9 cellular contexts compared by ENCODE assay signal in the genomic region with DNA sequence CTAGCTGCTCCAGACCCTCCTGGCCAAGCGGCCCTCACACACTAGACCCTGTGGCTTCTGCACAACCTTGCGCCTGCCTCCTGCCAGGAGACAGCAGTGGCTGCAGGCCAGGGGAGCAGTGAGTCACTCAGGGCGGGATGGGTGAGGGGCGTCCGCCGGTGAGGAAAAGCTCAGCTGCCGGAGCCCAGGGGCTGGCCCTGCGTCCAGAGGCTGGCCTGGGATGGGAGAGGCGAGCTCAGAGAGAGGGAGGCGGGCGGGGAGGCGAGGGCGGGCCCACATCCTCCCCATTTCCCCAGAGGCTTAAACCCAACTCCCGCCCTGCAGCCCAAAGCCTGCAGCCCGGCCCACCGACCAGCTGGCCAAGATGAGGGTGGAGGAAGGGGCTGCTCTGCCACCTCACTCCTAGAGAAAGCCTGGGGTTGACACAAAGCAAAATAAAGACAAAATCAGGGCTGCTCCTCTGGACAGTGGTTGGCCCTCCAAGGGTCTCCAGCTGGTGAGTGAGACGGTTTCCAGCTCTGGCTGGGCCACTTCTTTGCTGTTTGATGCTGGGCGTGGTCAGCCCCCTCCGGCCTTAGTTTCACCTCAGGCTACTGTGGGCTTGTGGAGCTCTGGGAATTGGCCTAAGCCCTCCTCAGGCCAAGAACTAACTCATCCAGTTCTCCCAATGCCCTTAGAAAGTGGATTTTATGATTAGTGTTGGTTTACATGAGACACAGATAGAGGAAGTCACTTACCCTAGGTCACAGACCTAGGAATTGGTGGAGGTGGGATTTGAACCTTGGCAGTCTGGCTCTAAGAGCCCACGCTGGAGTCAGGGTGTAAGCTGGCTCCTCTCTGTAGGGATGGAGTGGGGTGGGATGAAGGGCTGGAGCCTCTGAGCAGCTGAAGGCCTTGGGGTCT. TPM values are rescaled to one million over a fixed set of nuclear protein-coding genes. Genes with fewer than 3 reads are reported as not detected.
A peak's percentile ranks its signal among the peaks of the same experiment; 100 is the strongest.
DNase-seq lines count a peak whose midpoint lies in the region; ATAC-seq, FAIRE-seq and TF ChIP-seq lines count a peak whose summit lies in the region.
"Had no signal": no experiment of that assay in that cellular context is flagged by ENCODE, and none has a peak within 500 bp of the region (broad histone marks: within the 10 kb centered on the region; RNA-seq: fewer than 3 reads in every experiment).

No MANE protein-coding gene starts in this region.

- peak overlapping the region; percentile 66; the same call in 1 of the 2 replicates for H4K91ac ChIP-seq in IMR-90 (ENCODE audit: insufficient read depth, low read depth, low read length)

- peak overlapping the region; percentile 55 for H2BK120ac ChIP-seq in IMR-90 (ENCODE audit: low read depth, low read length)

- H3K4me1 ChIP-seq in IMR-90 (ENCODE audit: control insufficient read depth, insufficient read depth, low read length), result peaks cover 32% of the 10 kb centered on the region

- no peak for FAIRE-seq in D721Med (lab: Jason Lieb, UNC)

- CTCF ChIA-PET in BJ (lab: Yijun Ruan, JAX), result interaction anchor here (1.4 kb wide), 1 partner anchor 18 kb away, joined by 3 read pairs; no protein-coding TSS in a partner anchor
- CTCF ChIA-PET in IMR-90 (lab: Yijun Ruan, JAX), result interaction anchor here (1.3 kb wide), 1 partner anchor 69 kb away, joined by 6 read pairs; no protein-coding TSS in a partner anchor

- no peak for TF ChIP-seq RAD21 in IMR-90 (IDR thresholded peaks at IDR 0.05; ENCODE audit: low read length)

- H3K4me3 ChIP-seq in BJ (ENCODE audit: low read depth, low read length) (no peak overlapping the region), IMR-90 (ENCODE audit: insufficient read depth, low read depth, low read length) (no peak overlapping the region)

- TF ChIP-seq CTCF in BJ (IDR thresholded peaks at IDR 0.05; ENCODE audit: insufficient read depth, low read depth, low read length) (no peak), IMR-90 (conservative IDR thresholded peaks at IDR 0.05; ENCODE audit: low read depth, low read length) (no peak), D721Med (IDR thresholded peaks at IDR 0.05; ENCODE audit: insufficient read depth, missing control alignments) (no peak)

- peak overlapping the region; percentile 40; the same call in 1 of the 2 replicates for H4K5ac ChIP-seq in IMR-90 (ENCODE audit: low read depth, low read length)

- 0 out of 2 replicates have a peak, but pooled peaks cover 3% of the 10 kb centered on the region for H4K20me1 ChIP-seq in IMR-90 (ENCODE audit: insufficient read depth, low read length)

- no TSS peak for BruUV-seq in IMR-90 (replicated peaks; lab: Mats Ljungman, UMichigan)

- WGBS in IMR-90 (ENCODE audit: extremely low coverage in 2 of 2, insufficient read length in 1 of 2), 2 experiments, result 67% methylated on average over 1 of the region's 20 CpGs; no CpG with 5 or more reads in 1 of the 2 experiments

- peak overlapping the region; percentile 14; the same call in 1 of the 2 replicates for H2BK20ac ChIP-seq in IMR-90 (ENCODE audit: low read depth, low read length)

- no peaks in the 10 kb centered on the region for H3K9me3 ChIP-seq in IMR-90 (ENCODE audit: control insufficient read depth, insufficient read depth, low read length)

- H2BK5ac ChIP-seq in IMR-90 (ENCODE audit: low read depth, low read length, poor library complexity, severe bottlenecking), result peak overlapping the region; percentile 2

- H4K8ac ChIP-seq in IMR-90 (ENCODE audit: low read depth in 2 of 2, low read length in 2 of 2), result peak overlapping the region; percentile 27 to 51; a peak in 2 of 4 replicates

- peak overlapping the region; percentile 38 for H3K27ac ChIP-seq in IMR-90 (ENCODE audit: insufficient read depth, low read length)
- H3K27ac ChIP-seq: HL-60 had no signal

- ATAC-seq in GM19455 (IDR thresholded peaks at IDR 0.05; ENCODE audit: unreplicated experiment) (peak; percentile 44), IMR-90 (ENCODE audit: low read depth) (peak; percentile 84), GM18873 (IDR thresholded peaks at IDR 0.05; ENCODE audit: low FRiP score, unreplicated experiment) (no peak)

- H3K36me3 ChIP-seq in BJ (ENCODE audit: control insufficient read depth, insufficient read depth, low read length) (no peaks in the 10 kb centered on the region), IMR-90 (ENCODE audit: control insufficient read depth, insufficient read depth, low read length) (no peaks in the 10 kb centered on the region)

- H2BK15ac ChIP-seq in IMR-90 (ENCODE audit: low read depth, low read length), result no peak overlapping the region

- no peak overlapping the region for H3K23ac ChIP-seq in IMR-90 (ENCODE audit: low read depth, low read length)

- H3K4me2 ChIP-seq in IMR-90 (ENCODE audit: low read depth, low read length), result peak overlapping the region; percentile 32

- DNase-seq in BJ (ENCODE audit: low read depth), result peak; percentile 41
- peak; percentile 89 for DNase-seq in IMR-90
- peak; percentile 69 for DNase-seq in dermis blood vessel endothelial cell
- peak; percentile 47 for DNase-seq in mucosa of gallbladder (ENCODE audit: low spot score)
- no peak for DNase-seq in activated CD4-positive, alpha-beta T cell treated with anti-CD3 and anti-CD28 coated beads, Interleukin-2, amount 50 U/mL, for 1 hour
- no peak for DNase-seq in D721Med (ENCODE audit: insufficient read length, low spot score)

- no peak overlapping the region for H3K56ac ChIP-seq in IMR-90 (ENCODE audit: extremely low read depth, insufficient read depth, low read length)

- no peaks in the 10 kb centered on the region for H3K79me1 ChIP-seq in IMR-90 (ENCODE audit: low read depth in 1 of 2, low read length in 2 of 2)

- TF ChIP-seq POLR2A in IMR-90 (IDR thresholded peaks at IDR 0.05; ENCODE audit: low read depth, low read length), result no peak

- dilution Hi-C loops in IMR-90 (cut with HindIII; ENCODE audit: low sequenced_read_pairs, unreplicated experiment), result no loop called here

- H3K9me1 ChIP-seq in IMR-90 (ENCODE audit: insufficient read depth, low read length), result peaks cover 10% of the 10 kb centered on the region; the same call in 1 of the 2 replicates

- H3K18ac ChIP-seq in IMR-90 (ENCODE audit: low read depth, low read length), result peak overlapping the region; percentile 50; the same call in 1 of the 2 replicates

- intact Hi-C loops in IMR-90 (cut with micrococcal nuclease), result no loop called here

- H3K9ac ChIP-seq in IMR-90 (ENCODE audit: low read depth, low read length), result no peak overlapping the region

- peak overlapping the region; percentile 91 for H2AK9ac ChIP-seq in IMR-90 (replicated peaks; ENCODE audit: low read depth, low read length, poor library complexity)

- no peak overlapping the region for H3K14ac ChIP-seq in IMR-90 (replicated peaks; ENCODE audit: low read depth, low read length)

- H2AK5ac ChIP-seq in IMR-90 (ENCODE audit: low read depth, low read length), result peak overlapping the region; percentile 43; the same call in 1 of the 2 replicates

- H3K4ac ChIP-seq in IMR-90 (ENCODE audit: low read depth, low read length), result peak overlapping the region; percentile 36

- H3K27me3 ChIP-seq in BJ (ENCODE audit: control insufficient read depth, insufficient read depth, low read length) (no peaks in the 10 kb centered on the region; the same call in 1 of the 2 replicates), IMR-90 (ENCODE audit: control insufficient read depth, insufficient read depth, low read length) (no peaks in the 10 kb centered on the region)

- peak overlapping the region; percentile 89 for H2AFZ ChIP-seq in IMR-90 (replicated peaks; ENCODE audit: low read length, poor library complexity)

- in situ Hi-C loops in IMR-90 (cut with MboI; ENCODE audit: low sequenced_read_pairs), result no loop called here

- POLR2A ChIA-PET in BJ (lab: Charles Lee), result interaction anchor here (0.6 kb wide), 1 partner anchor 270 kb away, joined by 4 read pairs; no protein-coding TSS in a partner anchor
- POLR2A ChIA-PET in IMR-90 (lab: Charles Lee; ENCODE audit: unreplicated experiment), result interaction anchor here (0.5 kb wide), 1 partner anchor 18 kb away, joined by 3 read pairs; no protein-coding TSS in a partner anchor

TF ChIP-seq in IMR-90, 13 proteins besides CTCF, POLR2A, EP300 and RAD21:
- TF ChIP-seq SMC3 (IDR thresholded peaks at IDR 0.05; ENCODE audit: low read depth, low read length), result no peak
- TF ChIP-seq CHD1 (IDR thresholded peaks at IDR 0.05; ENCODE audit: low read depth, low read length), result no peak
- TF ChIP-seq MAZ (IDR thresholded peaks at IDR 0.05; ENCODE audit: borderline replicate concordance, low read depth, low read length), result peak; percentile 27; the same call in 1 of the 2 replicates
- TF ChIP-seq NFE2L2 (IDR thresholded peaks at IDR 0.05; ENCODE audit: low read depth, low read length), result no peak
- no peak for TF ChIP-seq MXI1 (IDR thresholded peaks at IDR 0.05; ENCODE audit: borderline replicate concordance, low read depth, low read length)
- TF ChIP-seq FOS (IDR thresholded peaks at IDR 0.05; ENCODE audit: low read depth, low read length), result peak; percentile 78

RNA-seq across cellular contexts. Expression of a gene that starts 50.6 kb away (rescaled TPM):
- polyA plus RNA-seq in BJ (2011; rRNA removed) (3.5 and 4.8 TPM in 2 replicates), IMR-90 (2012; rRNA removed) (11.6 and 11.9 TPM in 2 replicates)
- 7.5 and 8.8 TPM in 2 replicates for polyA minus RNA-seq in BJ (2011; rRNA and poly(A)+ RNA removed)
- total RNA-seq in IMR-90 (2012; rRNA removed) (5.9 and 6.4 TPM in 2 replicates), dermis blood vessel endothelial cell (63.1 and 83.7 TPM in 2 replicates), mucosa of gallbladder (49.8 TPM)
- polyA plus RNA-seq in IMR-90 (2012; cell fraction: cytosol; rRNA removed), result 7.4 and 10.4 TPM in 2 replicates
- 32.9 and 36.9 TPM in 2 replicates for polyA plus RNA-seq in IMR-90 (2012; cell fraction: nucleus; rRNA removed; ENCODE audit: low replicate concordance)

Comparison
In these comparisons a context has a peak if more than half of its experiments do, and no peak if none do; other contexts are left out.
1. DNase-seq: peak in BJ (single experiment), IMR-90 (single experiment), dermis blood vessel endothelial cell (single experiment) and mucosa of gallbladder (single experiment); none in activated CD4-positive, alpha-beta T cell treated with anti-CD3 and anti-CD28 coated beads, Interleukin-2, amount 50 U/mL, for 1 hour (single experiment) and D721Med (single experiment).